16 cellular contexts compared by ENCODE assay signal in genomic region chr6:43917878-43918382, GRCh38.
DNase-seq lines count a peak whose midpoint lies in the region; ATAC-seq and TF ChIP-seq lines count a peak whose summit lies in the region.
"Had no signal": no experiment of that assay in that cellular context is flagged by ENCODE, and none has a peak within 500 bp of the region (broad histone marks: within the 10 kb centered on the region; RNA-seq: fewer than 3 reads in every experiment).

No MANE protein-coding gene starts in this region.

- peak overlapping the region; percentile 16 for H3K27ac Mint-ChIP-seq in Calu3 (ENCODE audit: unreplicated experiment)
- H3K27ac Mint-ChIP-seq: activated CD4-positive, alpha-beta T cell treated with anti-CD3 and anti-CD28 coated beads for 36 hours; memory B cell had no signal

- no peak for DNase-seq in Calu3
- DNase-seq in RPMI7951 (ENCODE audit: low read depth), result peak; percentile 51
- peak; percentile 31 for DNase-seq in fibroblast of gingiva (ENCODE audit: low read depth)
- DNase-seq in omental fat pad (ENCODE audit: low spot score), result no peak
- DNase-seq in LoVo (ENCODE audit: low spot score), result no peak
- DNase-seq: activated CD4-positive, alpha-beta T cell treated with anti-CD3 and anti-CD28 coated beads for 36 hours; activated T-cell treated with anti-CD3 and anti-CD28 coated beads, Interleukin-2, amount 50 U/mL, for 1 hour; dermis blood vessel endothelial cell; Kasumi-1; NCI-H2029 treated with DMSO at 0.1 percent for 48 hours; NCI-H748 treated with DMSO at 0.1 percent for 48 hours; stimulated activated naive CD4-positive, alpha-beta T cell treated with Interleukin-2 at 50 U/mL for 16 hours had no signal

- H3K9me3 Mint-ChIP-seq in Calu3 (ENCODE audit: low read depth, unreplicated experiment), result no peaks in the 10 kb centered on the region
- H3K9me3 Mint-ChIP-seq: memory B cell had no signal

- CTCF ChIA-PET in Calu3 (lab: Charles Lee), result interaction anchor here (4.2 kb wide), 1 partner anchor 9 kb away, joined by 43 read pairs; no protein-coding TSS in a partner anchor

- no peaks in the 10 kb centered on the region for H3K27me3 Mint-ChIP-seq in Calu3 (ENCODE audit: unreplicated experiment)
- H3K27me3 Mint-ChIP-seq: activated CD4-positive, alpha-beta T cell treated with anti-CD3 and anti-CD28 coated beads for 36 hours had no signal

- H3K36me3 Mint-ChIP-seq in Calu3 (ENCODE audit: insufficient read depth, unreplicated experiment), result peaks cover 26% of the 10 kb centered on the region
- H3K36me3 Mint-ChIP-seq: memory B cell had no signal

- ATAC-seq in omental fat pad (ENCODE audit: low FRiP score) (peak; percentile 13), GM19452 (IDR thresholded peaks at IDR 0.05; ENCODE audit: unreplicated experiment) (no peak), HG02884 (IDR thresholded peaks at IDR 0.05; ENCODE audit: unreplicated experiment) (no peak), GM19035 (IDR thresholded peaks at IDR 0.05; ENCODE audit: unreplicated experiment) (no peak)
- ATAC-seq: activated CD4-positive, alpha-beta T cell treated with anti-CD3 and anti-CD28 coated beads for 36 hours had no signal

- peaks cover 83% of the 10 kb centered on the region for H3K4me1 Mint-ChIP-seq in Calu3 (ENCODE audit: low read depth, unreplicated experiment)

- H3K4me3 Mint-ChIP-seq in Calu3 (ENCODE audit: low read depth, unreplicated experiment), result no peak overlapping the region
- H3K4me3 Mint-ChIP-seq: activated CD4-positive, alpha-beta T cell treated with anti-CD3 and anti-CD28 coated beads for 36 hours; memory B cell had no signal

- no TSS peak for BruUV-seq in Calu3 (replicated peaks; lab: Mats Ljungman, UMichigan)

- intact Hi-C loops in Calu3 (cut with micrococcal nuclease; ENCODE audit: unreplicated experiment), result loop anchor here (2.0 kb wide), 1 partner anchor 151 kb away; no protein-coding TSS in a partner anchor

- no peak for TF ChIP-seq CTCF in Calu3 (IDR thresholded peaks at IDR 0.05; ENCODE audit: unreplicated experiment)
- TF ChIP-seq CTCF in omental fat pad (IDR thresholded peaks at IDR 0.05), result no peak

Comparison
In these comparisons a context has a peak if more than half of its experiments do, and no peak if none do; other contexts are left out.
1. DNase-seq: peak in RPMI7951 (single experiment) and fibroblast of gingiva (single experiment); none in Calu3 (single experiment), omental fat pad (single experiment) and LoVo (single experiment).